Comparison of ENCODE assay signal across 1 cellular context in the genomic region with DNA sequence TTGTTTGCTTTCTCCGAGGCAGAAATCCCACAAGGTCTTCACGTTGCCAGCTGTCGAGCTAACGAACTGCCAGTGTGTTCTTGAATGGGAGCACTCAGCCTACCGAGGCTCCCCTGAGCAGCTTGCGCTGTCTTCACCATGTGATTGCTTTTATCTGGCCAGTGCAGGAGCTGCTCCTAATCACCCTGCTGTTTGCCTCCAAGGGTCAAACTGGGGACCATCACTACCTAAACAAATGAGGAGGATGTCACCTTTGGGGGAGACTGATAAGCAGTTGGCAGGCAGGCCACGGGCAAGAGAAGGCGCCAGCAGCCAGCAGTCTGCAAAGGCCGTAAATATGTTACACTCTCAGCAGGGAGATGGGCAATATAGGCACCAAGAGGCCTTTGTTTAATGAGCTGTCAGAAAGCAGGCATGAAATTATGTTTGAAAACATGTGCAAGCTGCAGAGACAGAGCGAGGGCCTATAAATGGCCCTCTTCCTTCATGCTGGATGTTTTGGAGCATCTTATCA.
TF ChIP-seq lines count a peak whose summit lies in the region.

No MANE protein-coding gene starts in this region.

TF ChIP-seq in K562, 482 proteins besides CTCF, POLR2A, EP300 and RAD21 (continued from another document):
- TF ChIP-seq ZBTB8A (IDR thresholded peaks at IDR 0.05; ENCODE audit: partially characterized antibody) = no peak
- TF ChIP-seq ARID2 (IDR thresholded peaks at IDR 0.05) = no peak
- TF ChIP-seq, protein P1, sequence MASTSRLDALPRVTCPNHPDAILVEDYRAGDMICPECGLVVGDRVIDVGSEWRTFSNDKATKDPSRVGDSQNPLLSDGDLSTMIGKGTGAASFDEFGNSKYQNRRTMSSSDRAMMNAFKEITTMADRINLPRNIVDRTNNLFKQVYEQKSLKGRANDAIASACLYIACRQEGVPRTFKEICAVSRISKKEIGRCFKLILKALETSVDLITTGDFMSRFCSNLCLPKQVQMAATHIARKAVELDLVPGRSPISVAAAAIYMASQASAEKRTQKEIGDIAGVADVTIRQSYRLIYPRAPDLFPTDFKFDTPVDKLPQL (IDR thresholded peaks at IDR 0.05; ENCODE audit: extremely low read depth, insufficient read length) = no peak
- TF ChIP-seq ERF (CRISPR knock-in tag; IDR thresholded peaks at IDR 0.05) = no peak
- TF ChIP-seq, protein P2, sequence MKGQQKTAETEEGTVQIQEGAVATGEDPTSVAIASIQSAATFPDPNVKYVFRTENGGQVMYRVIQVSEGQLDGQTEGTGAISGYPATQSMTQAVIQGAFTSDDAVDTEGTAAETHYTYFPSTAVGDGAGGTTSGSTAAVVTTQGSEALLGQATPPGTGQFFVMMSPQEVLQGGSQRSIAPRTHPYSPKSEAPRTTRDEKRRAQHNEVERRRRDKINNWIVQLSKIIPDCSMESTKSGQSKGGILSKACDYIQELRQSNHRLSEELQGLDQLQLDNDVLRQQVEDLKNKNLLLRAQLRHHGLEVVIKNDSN (CRISPR knock-in tag; IDR thresholded peaks at IDR 0.05) = peak; percentile 49; the same call in 1 of the 2 replicates
- TF ChIP-seq NCOA2 (IDR thresholded peaks at IDR 0.05; ENCODE audit: partially characterized antibody in 2 of 2) = peak in 1 of 2 experiments; percentile 71
- peak; percentile 90 for TF ChIP-seq STAT5A (IDR thresholded peaks at IDR 0.05; ENCODE audit: borderline replicate concordance, low read length)
- TF ChIP-seq YBX1 (IDR thresholded peaks at IDR 0.05) = no peak
- TF ChIP-seq NCOR1 (IDR thresholded peaks at IDR 0.05) = peak; percentile 98
- TF ChIP-seq NR1H2 (CRISPR knock-in tag; IDR thresholded peaks at IDR 0.05) = no peak
- TF ChIP-seq, protein P3, sequence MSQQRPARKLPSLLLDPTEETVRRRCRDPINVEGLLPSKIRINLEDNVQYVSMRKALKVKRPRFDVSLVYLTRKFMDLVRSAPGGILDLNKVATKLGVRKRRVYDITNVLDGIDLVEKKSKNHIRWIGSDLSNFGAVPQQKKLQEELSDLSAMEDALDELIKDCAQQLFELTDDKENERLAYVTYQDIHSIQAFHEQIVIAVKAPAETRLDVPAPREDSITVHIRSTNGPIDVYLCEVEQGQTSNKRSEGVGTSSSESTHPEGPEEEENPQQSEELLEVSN (IDR thresholded peaks at IDR 0.05; ENCODE audit: borderline replicate concordance in 1 of 2, extremely low read depth in 1 of 2, insufficient read depth in 1 of 2, insufficient read length in 1 of 2, low read depth in 1 of 2, low read length in 1 of 2, poor library complexity in 1 of 2, severe bottlenecking in 1 of 2) = peak; percentile 54 to 68
- TF ChIP-seq, protein P4, sequence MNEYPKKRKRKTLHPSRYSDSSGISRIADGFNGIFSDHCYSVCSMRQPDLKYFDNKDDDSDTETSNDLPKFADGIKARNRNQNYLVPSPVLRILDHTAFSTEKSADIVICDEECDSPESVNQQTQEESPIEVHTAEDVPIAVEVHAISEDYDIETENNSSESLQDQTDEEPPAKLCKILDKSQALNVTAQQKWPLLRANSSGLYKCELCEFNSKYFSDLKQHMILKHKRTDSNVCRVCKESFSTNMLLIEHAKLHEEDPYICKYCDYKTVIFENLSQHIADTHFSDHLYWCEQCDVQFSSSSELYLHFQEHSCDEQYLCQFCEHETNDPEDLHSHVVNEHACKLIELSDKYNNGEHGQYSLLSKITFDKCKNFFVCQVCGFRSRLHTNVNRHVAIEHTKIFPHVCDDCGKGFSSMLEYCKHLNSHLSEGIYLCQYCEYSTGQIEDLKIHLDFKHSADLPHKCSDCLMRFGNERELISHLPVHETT (CRISPR knock-in tag; conservative IDR thresholded peaks at IDR 0.05 in 1 of 2, IDR thresholded peaks at IDR 0.05 in 1 of 2) = peak in 1 of 2 experiments; percentile 78; a peak in 1 of 4 replicates
- TF ChIP-seq, protein P5, sequence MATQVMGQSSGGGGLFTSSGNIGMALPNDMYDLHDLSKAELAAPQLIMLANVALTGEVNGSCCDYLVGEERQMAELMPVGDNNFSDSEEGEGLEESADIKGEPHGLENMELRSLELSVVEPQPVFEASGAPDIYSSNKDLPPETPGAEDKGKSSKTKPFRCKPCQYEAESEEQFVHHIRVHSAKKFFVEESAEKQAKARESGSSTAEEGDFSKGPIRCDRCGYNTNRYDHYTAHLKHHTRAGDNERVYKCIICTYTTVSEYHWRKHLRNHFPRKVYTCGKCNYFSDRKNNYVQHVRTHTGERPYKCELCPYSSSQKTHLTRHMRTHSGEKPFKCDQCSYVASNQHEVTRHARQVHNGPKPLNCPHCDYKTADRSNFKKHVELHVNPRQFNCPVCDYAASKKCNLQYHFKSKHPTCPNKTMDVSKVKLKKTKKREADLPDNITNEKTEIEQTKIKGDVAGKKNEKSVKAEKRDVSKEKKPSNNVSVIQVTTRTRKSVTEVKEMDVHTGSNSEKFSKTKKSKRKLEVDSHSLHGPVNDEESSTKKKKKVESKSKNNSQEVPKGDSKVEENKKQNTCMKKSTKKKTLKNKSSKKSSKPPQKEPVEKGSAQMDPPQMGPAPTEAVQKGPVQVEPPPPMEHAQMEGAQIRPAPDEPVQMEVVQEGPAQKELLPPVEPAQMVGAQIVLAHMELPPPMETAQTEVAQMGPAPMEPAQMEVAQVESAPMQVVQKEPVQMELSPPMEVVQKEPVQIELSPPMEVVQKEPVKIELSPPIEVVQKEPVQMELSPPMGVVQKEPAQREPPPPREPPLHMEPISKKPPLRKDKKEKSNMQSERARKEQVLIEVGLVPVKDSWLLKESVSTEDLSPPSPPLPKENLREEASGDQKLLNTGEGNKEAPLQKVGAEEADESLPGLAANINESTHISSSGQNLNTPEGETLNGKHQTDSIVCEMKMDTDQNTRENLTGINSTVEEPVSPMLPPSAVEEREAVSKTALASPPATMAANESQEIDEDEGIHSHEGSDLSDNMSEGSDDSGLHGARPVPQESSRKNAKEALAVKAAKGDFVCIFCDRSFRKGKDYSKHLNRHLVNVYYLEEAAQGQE (CRISPR knock-in tag; IDR thresholded peaks at IDR 0.05; ENCODE audit: low read depth) = no peak
- TF ChIP-seq RBM39 (optimal IDR thresholded peaks at IDR 0.05; ENCODE audit: low read depth, low read length) = no peak
- TF ChIP-seq XRCC3 (IDR thresholded peaks at IDR 0.05) = no peak
- TF ChIP-seq ZNF175 (CRISPR knock-in tag; IDR thresholded peaks at IDR 0.05; ENCODE audit: low read depth) = peak; percentile 73; the same call in 1 of the 2 replicates
- TF ChIP-seq, protein P6, sequence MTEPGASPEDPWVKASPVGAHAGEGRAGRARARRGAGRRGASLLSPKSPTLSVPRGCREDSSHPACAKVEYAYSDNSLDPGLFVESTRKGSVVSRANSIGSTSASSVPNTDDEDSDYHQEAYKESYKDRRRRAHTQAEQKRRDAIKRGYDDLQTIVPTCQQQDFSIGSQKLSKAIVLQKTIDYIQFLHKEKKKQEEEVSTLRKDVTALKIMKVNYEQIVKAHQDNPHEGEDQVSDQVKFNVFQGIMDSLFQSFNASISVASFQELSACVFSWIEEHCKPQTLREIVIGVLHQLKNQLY (CRISPR knock-in tag; conservative IDR thresholded peaks at IDR 0.05) = no peak
